ENCODE assay signal across 20 cellular contexts in the genomic region with DNA sequence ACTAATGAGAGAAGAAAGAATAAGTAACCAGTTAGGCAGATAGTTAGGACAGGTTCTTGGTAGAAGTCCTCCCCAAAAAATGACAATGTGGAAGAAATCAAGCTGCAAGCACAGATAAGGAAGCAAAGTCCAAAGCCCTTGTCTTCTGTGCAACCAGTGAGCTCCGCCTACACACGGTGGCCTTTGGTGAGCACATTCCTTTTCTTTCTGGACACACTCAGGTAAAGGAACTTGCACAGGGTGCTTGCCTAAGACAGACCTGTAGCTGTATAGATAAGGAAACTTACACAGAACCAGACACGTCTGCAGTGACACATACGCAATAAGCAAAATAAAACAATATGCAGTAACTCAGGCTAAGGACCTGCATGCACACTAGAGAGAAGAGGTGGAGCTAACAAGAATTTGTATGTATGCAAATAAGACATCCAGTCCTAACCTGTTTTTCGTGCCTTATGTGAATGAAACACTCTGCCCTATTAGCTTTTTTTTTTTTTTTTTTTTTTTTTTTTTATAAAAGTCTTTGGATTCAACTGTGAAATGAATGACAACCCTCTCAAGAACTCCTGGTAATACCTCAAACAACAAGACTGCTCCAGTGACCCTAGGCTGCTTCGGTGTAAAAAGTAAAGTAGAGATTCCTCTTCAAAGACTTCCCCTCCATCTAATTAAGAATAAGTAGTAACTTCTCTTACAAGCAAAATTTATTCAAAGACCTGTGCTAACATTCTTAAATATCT. TPM values are rescaled to one million over a fixed set of nuclear protein-coding genes. Genes with fewer than 3 reads are reported as not detected.
DNase-seq lines count a peak whose midpoint lies in the region; ATAC-seq and TF ChIP-seq lines count a peak whose summit lies in the region.
"Had no signal": no experiment of that assay in that cellular context is flagged by ENCODE, and none has a peak within 500 bp of the region (broad histone marks: within the 10 kb centered on the region; RNA-seq: fewer than 3 reads in every experiment).

No MANE protein-coding gene starts in this region.

- no peak overlapping the region for H3K27ac ChIP-seq in CD8-positive, alpha-beta T cell (ENCODE audit: low read depth, low read length)
- H3K27ac ChIP-seq in effector memory CD4-positive, alpha-beta T cell (ENCODE audit: insufficient read depth, low read length, poor library complexity, severe bottlenecking) = no peak overlapping the region
- H3K27ac ChIP-seq: BLaER1, KMS-11, ovary had no signal

- POLR2A ChIA-PET in WTC11 (lab: Charles Lee) = no interaction called here
- POLR2A ChIA-PET in CD8-positive, alpha-beta T cell (lab: Charles Lee) = no interaction called here

- peaks cover 7% of the 10 kb centered on the region for H3K4me1 Mint-ChIP-seq in WTC11
- peaks cover 19% of the 10 kb centered on the region for H3K4me1 Mint-ChIP-seq in type B pancreatic cell (ENCODE audit: unreplicated experiment)
- H3K4me1 Mint-ChIP-seq in CD8-positive, alpha-beta T cell (ENCODE audit: low read depth) = no peaks in the 10 kb centered on the region
- H3K4me1 Mint-ChIP-seq: activated naive CD4-positive, alpha-beta T cell treated with anti-CD3 and anti-CD28 coated beads, Interleukin-2, amount 10 ng/mL, durations not matched to agents 7 days and 5 days; brain had no signal

- no peaks in the 10 kb centered on the region for H3K27me3 Mint-ChIP-seq in WTC11 (ENCODE audit: low read depth)
- H3K27me3 Mint-ChIP-seq in type B pancreatic cell = no peaks in the 10 kb centered on the region
- no peaks in the 10 kb centered on the region for H3K27me3 Mint-ChIP-seq in CD8-positive, alpha-beta T cell (ENCODE audit: low read depth)
- H3K27me3 Mint-ChIP-seq: activated naive CD4-positive, alpha-beta T cell treated with anti-CD3 and anti-CD28 coated beads, Interleukin-2, amount 10 ng/mL, durations not matched to agents 7 days and 5 days; brain had no signal

- H3K4me1 ChIP-seq in CD8-positive, alpha-beta T cell (ENCODE audit: insufficient read depth, low read length) = no peaks in the 10 kb centered on the region
- H3K4me1 ChIP-seq in effector memory CD4-positive, alpha-beta T cell (ENCODE audit: control insufficient read depth, insufficient read depth, low read length, poor library complexity, severe bottlenecking) = no peaks in the 10 kb centered on the region
- H3K4me1 ChIP-seq: BLaER1, HAP-1 had no signal

- no peaks in the 10 kb centered on the region for H3K36me3 ChIP-seq in CD8-positive, alpha-beta T cell (ENCODE audit: insufficient read depth, low read length)
- no peaks in the 10 kb centered on the region for H3K36me3 ChIP-seq in effector memory CD4-positive, alpha-beta T cell (ENCODE audit: control insufficient read depth, insufficient read depth, low read length)
- H3K36me3 ChIP-seq: BLaER1, HAP-1, ovary had no signal

- peaks cover 12% of the 10 kb centered on the region; the same call in 1 of the 2 replicates for H3K9me3 Mint-ChIP-seq in WTC11
- H3K9me3 Mint-ChIP-seq in type B pancreatic cell = peaks cover 5% of the 10 kb centered on the region
- no peaks in the 10 kb centered on the region for H3K9me3 Mint-ChIP-seq in CD8-positive, alpha-beta T cell
- H3K9me3 Mint-ChIP-seq: activated naive CD4-positive, alpha-beta T cell treated with anti-CD3 and anti-CD28 coated beads, Interleukin-2, amount 10 ng/mL, durations not matched to agents 7 days and 5 days; brain had no signal

- no peak overlapping the region for H3K4me3 Mint-ChIP-seq in WTC11
- peak overlapping the region; percentile 13 for H3K4me3 Mint-ChIP-seq in type B pancreatic cell
- no peak overlapping the region for H3K4me3 Mint-ChIP-seq in CD8-positive, alpha-beta T cell
- H3K4me3 Mint-ChIP-seq: activated naive CD4-positive, alpha-beta T cell treated with anti-CD3 and anti-CD28 coated beads, Interleukin-2, amount 10 ng/mL, durations not matched to agents 7 days and 5 days; brain had no signal

- intact Hi-C loops in left colon (cut with DNase I, micrococcal nuclease) = no loop called here
- intact Hi-C loops in CD8-positive, alpha-beta T cell (cut with DNase I, micrococcal nuclease) = no loop called here

- ATAC-seq in WTC11 = no peak
- ATAC-seq in left colon = peak; percentile 94
- no peak for ATAC-seq in CD8-positive, alpha-beta T cell
- ATAC-seq: activated CD4-positive, CD25-positive, alpha-beta regulatory T cell treated with anti-CD3 and anti-CD28 coated beads, Interleukin-2, amount 50 U/mL, for 24 hours; Panc1 had no signal

- H3K27ac Mint-ChIP-seq in WTC11 = no peak overlapping the region
- H3K27ac Mint-ChIP-seq in type B pancreatic cell = peak overlapping the region; percentile 78
- no peak overlapping the region for H3K27ac Mint-ChIP-seq in CD8-positive, alpha-beta T cell
- H3K27ac Mint-ChIP-seq: activated naive CD4-positive, alpha-beta T cell treated with anti-CD3 and anti-CD28 coated beads, Interleukin-2, amount 10 ng/mL, durations not matched to agents 7 days and 5 days had no signal

- CTCF ChIA-PET in WTC11 (lab: Charles Lee) = no interaction called here
- CTCF ChIA-PET in CD8-positive, alpha-beta T cell (lab: Charles Lee) = no interaction called here

- TF ChIP-seq CTCF in WTC11 (IDR thresholded peaks at IDR 0.05) = no peak
- TF ChIP-seq CTCF in type B pancreatic cell (conservative IDR thresholded peaks at IDR 0.05) = no peak
- TF ChIP-seq CTCF in CD8-positive, alpha-beta T cell (IDR thresholded peaks at IDR 0.05) = no peak

- H3K4me3 ChIP-seq in CD8-positive, alpha-beta T cell (ENCODE audit: low read depth, low read length) = no peak overlapping the region
- no peak overlapping the region for H3K4me3 ChIP-seq in effector memory CD4-positive, alpha-beta T cell (ENCODE audit: insufficient read depth, low read depth, low read length, poor library complexity, severe bottlenecking)
- H3K4me3 ChIP-seq: BLaER1, HAP-1, ovary had no signal

- no peaks in the 10 kb centered on the region for H3K27me3 ChIP-seq in CD8-positive, alpha-beta T cell (ENCODE audit: insufficient read depth, low read length)
- no peaks in the 10 kb centered on the region for H3K27me3 ChIP-seq in effector memory CD4-positive, alpha-beta T cell (replicated peaks; ENCODE audit: control insufficient read depth, insufficient read depth, low read length, poor library complexity, severe bottlenecking)
- H3K27me3 ChIP-seq: BLaER1, ovary had no signal

- DNase-seq in Kasumi-1 (lab: John Stamatoyannopoulos, UW) = peak; percentile 32 to 48
- no peak for DNase-seq in WTC11 (ENCODE audit: low spot score)
- peak; percentile 65 to 84 for DNase-seq in left colon
- no peak for DNase-seq in type B pancreatic cell (ENCODE audit: extremely low spot score, unreplicated experiment)
- no peak for DNase-seq in H4 (ENCODE audit: low spot score)
- no peak for DNase-seq in CD8-positive, alpha-beta T cell
- DNase-seq in effector memory CD4-positive, alpha-beta T cell = no peak
- DNase-seq: activated CD8-positive, alpha-beta memory T cell treated with anti-CD3 and anti-CD28 coated beads, Interleukin-2, amount 50 U/mL, for 4 hours; activated naive CD4-positive, alpha-beta T cell treated with anti-CD3 and anti-CD28 coated beads, Interleukin-2, amount 10 ng/mL, durations not matched to agents 7 days and 5 days; NCI-H1436; NCI-H524 treated with DMSO at 0.1 percent for 48 hours; ovary had no signal

- H3K36me3 Mint-ChIP-seq in WTC11 (peaks cover 4% of the 10 kb centered on the region), type B pancreatic cell (peaks cover 4% of the 10 kb centered on the region)
- no peaks in the 10 kb centered on the region for H3K36me3 Mint-ChIP-seq in CD8-positive, alpha-beta T cell
- H3K36me3 Mint-ChIP-seq: activated naive CD4-positive, alpha-beta T cell treated with anti-CD3 and anti-CD28 coated beads, Interleukin-2, amount 10 ng/mL, durations not matched to agents 7 days and 5 days; brain had no signal

- no peaks in the 10 kb centered on the region for H3K9me3 ChIP-seq in CD8-positive, alpha-beta T cell (ENCODE audit: low read length)
- H3K9me3 ChIP-seq in effector memory CD4-positive, alpha-beta T cell (ENCODE audit: control insufficient read depth, low read length) = no peaks in the 10 kb centered on the region
- H3K9me3 ChIP-seq: BLaER1, HAP-1, ovary had no signal

TF ChIP-seq in WTC11, 78 proteins besides CTCF, POLR2A, EP300 and RAD21:
- no peak for TF ChIP-seq CBFB (CRISPR knock-in tag; IDR thresholded peaks at IDR 0.05; ENCODE audit: low read depth)
- TF ChIP-seq ZNF219 (CRISPR knock-in tag; IDR thresholded peaks at IDR 0.05; ENCODE audit: borderline replicate concordance) = no peak
- TF ChIP-seq GABPB1 (CRISPR knock-in tag; IDR thresholded peaks at IDR 0.05) = 0 out of 2 replicates have a peak, but pooled peaks have one; percentile 47
- TF ChIP-seq ZNF121 (CRISPR knock-in tag; IDR thresholded peaks at IDR 0.05) = no peak
- no peak for TF ChIP-seq NFE2L1 (CRISPR knock-in tag; IDR thresholded peaks at IDR 0.05)

RNA-seq across cellular contexts. Expression of gene UGT2B10, which starts 48.8 kb away (rescaled TPM):
- total RNA-seq in WTC11 (2021) = 0.16 to 0.17 TPM (median 0.16 TPM) in 3 replicates
- 1 to 10 TPM in 1 of 2 donors, under 1 TPM in 1; 0.58 to 1.8 TPM for total RNA-seq in left colon
- 0.17 and 0.45 TPM in 2 replicates for total RNA-seq in type B pancreatic cell (ENCODE audit: low replicate concordance)
- total RNA-seq in H4 (2014; rRNA removed; shearing (Covaris generic)) = not detected in 2 replicates
- total RNA-seq in CD8-positive, alpha-beta T cell = not detected
- total RNA-seq: Daoy, frontal cortex had no signal

Comparison
In these comparisons a context has a peak if more than half of its experiments do, and no peak if none do; other contexts are left out.
1. DNase-seq: peak in Kasumi-1 (2 of 2) and left colon (2 of 2); none in WTC11 (single experiment), type B pancreatic cell (single experiment), H4 (single experiment), CD8-positive, alpha-beta T cell (0 of 7) and effector memory CD4-positive, alpha-beta T cell (0 of 3).